Comparison of ENCODE assay signal across 24 cellular contexts in the genomic region with DNA sequence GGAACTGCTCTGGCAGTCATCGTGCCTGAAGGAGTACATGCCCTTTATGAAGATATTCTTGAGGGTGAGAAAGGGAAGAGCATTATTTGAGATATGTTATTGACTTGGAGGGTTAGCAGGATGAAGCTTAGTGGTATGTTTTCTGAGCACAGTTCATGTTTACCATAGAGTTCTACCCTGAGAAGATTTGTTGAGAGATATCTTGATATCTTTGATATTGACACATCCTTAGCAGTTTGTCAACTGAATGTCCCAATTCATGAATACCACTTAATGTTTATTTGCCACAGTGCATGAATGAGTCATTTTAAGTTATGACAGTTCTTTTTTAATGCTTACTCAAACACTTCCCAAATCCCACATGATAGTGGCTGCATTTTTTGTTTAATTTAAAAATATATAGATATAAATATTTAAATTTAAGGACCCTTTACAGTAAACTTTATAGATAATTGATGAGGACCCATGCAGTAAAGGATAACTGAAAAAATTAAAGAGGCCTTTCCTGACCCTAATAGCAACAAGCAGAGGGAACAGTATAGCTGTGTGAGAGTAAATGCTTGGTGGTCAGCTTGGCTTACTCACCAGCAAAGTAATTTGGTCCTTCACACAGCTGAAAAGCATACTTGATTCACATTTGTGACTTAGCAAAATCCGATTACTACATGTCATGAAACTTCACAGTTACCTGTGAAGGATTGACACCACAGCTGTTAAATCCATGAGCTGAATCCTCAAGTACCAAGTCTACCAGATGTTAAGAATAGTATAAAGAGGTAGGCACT. TPM values are rescaled to one million over a fixed set of nuclear protein-coding genes. Genes with fewer than 3 reads are reported as not detected.
DNase-seq lines count a peak whose midpoint lies in the region; ATAC-seq and TF ChIP-seq lines count a peak whose summit lies in the region.
"Had no signal": no experiment of that assay in that cellular context is flagged by ENCODE, and none has a peak within 500 bp of the region (broad histone marks: within the 10 kb centered on the region; RNA-seq: fewer than 3 reads in every experiment).

No MANE protein-coding gene starts in this region.

- H2BK120ac ChIP-seq in IMR-90 (ENCODE audit: low read depth, low read length), result no peak overlapping the region

- intact Hi-C loops in IMR-90 (cut with micrococcal nuclease), result no loop called here

- no peak overlapping the region for H2BK15ac ChIP-seq in IMR-90 (ENCODE audit: low read depth, low read length)

- TF ChIP-seq CTCF in IMR-90 (conservative IDR thresholded peaks at IDR 0.05; ENCODE audit: low read depth, low read length) (no peak), astrocyte of the spinal cord (IDR thresholded peaks at IDR 0.05; ENCODE audit: low read depth, low read length) (no peak)

- no peak overlapping the region for H3K4me2 ChIP-seq in IMR-90 (ENCODE audit: low read depth, low read length)
- H3K4me2 ChIP-seq: SK-N-SH had no signal

- no peaks in the 10 kb centered on the region for H3K9me3 ChIP-seq in IMR-90 (ENCODE audit: control insufficient read depth, insufficient read depth, low read length)
- H3K9me3 ChIP-seq: sigmoid colon, SK-N-SH, thoracic aorta had no signal

- WGBS in IMR-90 (ENCODE audit: extremely low coverage in 2 of 2, insufficient read length in 1 of 2), 2 experiments, result no CpG with 5 or more reads among the region's 2 CpGs

- H3K79me1 ChIP-seq in IMR-90 (ENCODE audit: low read depth in 1 of 2, low read length in 2 of 2), result peaks cover 20 to 45% of the 10 kb centered on the region in 2 experiments

- H3K18ac ChIP-seq in IMR-90 (ENCODE audit: low read depth, low read length), result no peak overlapping the region

- H3K4ac ChIP-seq in IMR-90 (ENCODE audit: low read depth, low read length), result no peak overlapping the region

- BruUV-seq in IMR-90 (replicated peaks; lab: Mats Ljungman, UMichigan), result no TSS peak

- CTCF ChIA-PET in IMR-90 (lab: Yijun Ruan, JAX), result no interaction called here

- POLR2A ChIA-PET in IMR-90 (lab: Charles Lee; ENCODE audit: unreplicated experiment), result no interaction called here

- H4K91ac ChIP-seq in IMR-90 (ENCODE audit: insufficient read depth, low read depth, low read length), result no peak overlapping the region

- H2AK5ac ChIP-seq in IMR-90 (ENCODE audit: low read depth, low read length), result peak overlapping the region; percentile 35; the same call in 1 of the 2 replicates

- dilution Hi-C loops in IMR-90 (cut with HindIII; ENCODE audit: low sequenced_read_pairs, unreplicated experiment), result no loop called here

- no peak overlapping the region for H2BK20ac ChIP-seq in IMR-90 (ENCODE audit: low read depth, low read length)

- no peaks in the 10 kb centered on the region for H3K27me3 ChIP-seq in IMR-90 (ENCODE audit: control insufficient read depth, insufficient read depth, low read length)
- H3K27me3 ChIP-seq: sigmoid colon had no signal

- H3K9ac ChIP-seq in IMR-90 (ENCODE audit: low read depth, low read length), result no peak overlapping the region
- H3K9ac ChIP-seq: parathyroid adenoma, SK-N-SH had no signal

- H3K9me1 ChIP-seq in IMR-90 (ENCODE audit: insufficient read depth, low read length), result peaks cover 6% of the 10 kb centered on the region; the same call in 1 of the 2 replicates

- no peak overlapping the region for H4K5ac ChIP-seq in IMR-90 (ENCODE audit: low read depth, low read length)

- ATAC-seq in IMR-90 (ENCODE audit: low read depth), result peak; percentile 79
- ATAC-seq in GM18502 (IDR thresholded peaks at IDR 0.05; ENCODE audit: poor library complexity, unreplicated experiment), result no peak
- ATAC-seq in GM21515 (IDR thresholded peaks at IDR 0.05; ENCODE audit: unreplicated experiment), result no peak
- ATAC-seq: activated CD8-positive, alpha-beta T cell treated with anti-CD3 and anti-CD28 coated beads for 36 hours; naive thymus-derived CD8-positive, alpha-beta T cell; stimulated activated memory B cell treated with anti-CD40 and anti-IgM and Interleukin-4, amounts not matched to agents 10 μg/mL and 1 μg/mL and 100 μg/mL, for 72 hours had no signal

- H3K23ac ChIP-seq in IMR-90 (ENCODE audit: low read depth, low read length), result no peak overlapping the region

- no peak overlapping the region for H4K8ac ChIP-seq in IMR-90 (ENCODE audit: low read depth in 2 of 2, low read length in 2 of 2)

- 0 out of 2 replicates have a peak overlapping the region, but pooled peaks have one; percentile 7 for H3K27ac ChIP-seq in IMR-90 (ENCODE audit: insufficient read depth, low read length)
- H3K27ac ChIP-seq: parathyroid adenoma, sigmoid colon, thoracic aorta had no signal

- H2BK5ac ChIP-seq in IMR-90 (ENCODE audit: low read depth, low read length, poor library complexity, severe bottlenecking), result no peak overlapping the region

- no peak overlapping the region for H3K56ac ChIP-seq in IMR-90 (ENCODE audit: extremely low read depth, insufficient read depth, low read length)

- TF ChIP-seq RAD21 in IMR-90 (IDR thresholded peaks at IDR 0.05; ENCODE audit: low read length), result no peak

- no peak overlapping the region for H2AK9ac ChIP-seq in IMR-90 (replicated peaks; ENCODE audit: low read depth, low read length, poor library complexity)

- in situ Hi-C loops in IMR-90 (cut with MboI; ENCODE audit: low sequenced_read_pairs) (no loop called here), astrocyte of the spinal cord (cut with HindIII; ENCODE audit: low sequenced_read_pairs) (no loop called here)

- H3K4me3 ChIP-seq in IMR-90 (ENCODE audit: insufficient read depth, low read depth, low read length) (no peak overlapping the region), astrocyte of the spinal cord (ENCODE audit: low read depth, low read length) (no peak overlapping the region)
- H3K4me3 ChIP-seq: sigmoid colon, thoracic aorta had no signal

- H3K14ac ChIP-seq in IMR-90 (replicated peaks; ENCODE audit: low read depth, low read length), result no peak overlapping the region

- DNase-seq in AG20443 (ENCODE audit: low spot score) (peak; percentile 14), IMR-90 (peak; percentile 51), astrocyte of the spinal cord (ENCODE audit: low read depth, low spot score) (peak; percentile 23), iris pigment epithelial cell (ENCODE audit: low read depth) (peak; percentile 67), occipital lobe (lab: John Stamatoyannopoulos, UW) (no peak)
- DNase-seq in effector CD4-positive, alpha-beta T cell, result no peak
- DNase-seq: activated CD8-positive, alpha-beta T cell treated with anti-CD3 and anti-CD28 coated beads for 36 hours; activated naive CD4-positive, alpha-beta T cell treated with anti-CD3 and anti-CD28 coated beads for 36 hours; activated T-cell treated with anti-CD3 and anti-CD28 coated beads, Interleukin-2, amount 50 U/mL, for 1 hour; aorta; CD8-positive, alpha-beta memory T cell; H9; Karpas-422; kidney; naive thymus-derived CD8-positive, alpha-beta T cell; NCI-H1417 treated with DMSO at 0.1 percent for 48 hours; RPMI8226; sigmoid colon; SK-N-SH had no signal

- TF ChIP-seq POLR2A in IMR-90 (IDR thresholded peaks at IDR 0.05; ENCODE audit: low read depth, low read length), result no peak

- H2AFZ ChIP-seq in IMR-90 (replicated peaks; ENCODE audit: low read length, poor library complexity), result no peak overlapping the region
- H2AFZ ChIP-seq: parathyroid adenoma had no signal

- H3K36me3 ChIP-seq in IMR-90 (ENCODE audit: control insufficient read depth, insufficient read depth, low read length), result peaks cover 12% of the 10 kb centered on the region
- H3K36me3 ChIP-seq: thoracic aorta had no signal

- H4K20me1 ChIP-seq in IMR-90 (ENCODE audit: insufficient read depth, low read length), result peaks cover 27% of the 10 kb centered on the region

- H3K4me1 ChIP-seq in IMR-90 (ENCODE audit: control insufficient read depth, insufficient read depth, low read length), result 0 out of 2 replicates have a peak, but pooled peaks cover 3% of the 10 kb centered on the region
- H3K4me1 ChIP-seq: parathyroid adenoma, sigmoid colon had no signal

TF ChIP-seq in IMR-90, 13 proteins besides CTCF, POLR2A, EP300 and RAD21:
- TF ChIP-seq NFE2L2 (IDR thresholded peaks at IDR 0.05; ENCODE audit: low read depth, low read length), result no peak
- no peak for TF ChIP-seq MAZ (IDR thresholded peaks at IDR 0.05; ENCODE audit: borderline replicate concordance, low read depth, low read length)
- TF ChIP-seq FOS (IDR thresholded peaks at IDR 0.05; ENCODE audit: low read depth, low read length), result 0 out of 2 replicates have a peak, but pooled peaks have one; percentile 6
- peak; percentile 43; the same call in 1 of the 2 replicates for TF ChIP-seq CEBPB (IDR thresholded peaks at IDR 0.05; ENCODE audit: low read depth, low read length)
TF ChIP-seq in IMR-90: peak in this region for 2.

RNA-seq across cellular contexts. Expression of a gene that starts 25.8 kb away (rescaled TPM):
- total RNA-seq in IMR-90 (2012; rRNA removed), result 137 and 168 TPM in 2 replicates
- 33.1 and 41.4 TPM in 2 replicates for polyA plus RNA-seq in IMR-90 (2012; rRNA removed)
- 19.5 and 28.5 TPM in 2 replicates for polyA plus RNA-seq in IMR-90 (2012; cell fraction: cytosol; rRNA removed)
- polyA plus RNA-seq in IMR-90 (2012; cell fraction: nucleus; rRNA removed; ENCODE audit: low replicate concordance), result 16.3 and 29.5 TPM in 2 replicates
- total RNA-seq in occipital lobe, result 120 TPM

RNA-seq across cellular contexts. Expression of a gene that starts 26.2 kb away (rescaled TPM):
- total RNA-seq in IMR-90 (2012; rRNA removed) (64.2 and 189 TPM in 2 replicates), occipital lobe (89.1 TPM)
- 128 and 150 TPM in 2 replicates for polyA plus RNA-seq in IMR-90 (2012; rRNA removed)
- polyA plus RNA-seq in IMR-90 (2012; cell fraction: cytosol; rRNA removed), result 69.6 and 77.4 TPM in 2 replicates
- 10.6 and 38.1 TPM in 2 replicates for polyA plus RNA-seq in IMR-90 (2012; cell fraction: nucleus; rRNA removed; ENCODE audit: low replicate concordance)

Comparison
In these comparisons a context has a peak if more than half of its experiments do, and no peak if none do; other contexts are left out.
1. DNase-seq: peak in AG20443 (single experiment), IMR-90 (single experiment), astrocyte of the spinal cord (single experiment) and iris pigment epithelial cell (single experiment); none in effector CD4-positive, alpha-beta T cell (single experiment) and occipital lobe (single experiment).